ENCODE assay signal across 8 cellular contexts in genomic region chr15:83446904-83447708, GRCh38. TPM values are rescaled to one million over a fixed set of nuclear protein-coding genes. Genes with fewer than 3 reads are reported as not detected.
A peak's percentile ranks its signal among the peaks of the same experiment; 100 is the strongest.
DNase-seq lines count a peak whose midpoint lies in the region; ATAC-seq and TF ChIP-seq lines count a peak whose summit lies in the region.

SH3GL3 (plus strand) TSS chr15:83447341; CDS start chr15:83447534, 193 bp downstream.

- H3K36me3 ChIP-seq in Peyer's patch (no peaks in the 10 kb centered on the region), tibial artery (no peaks in the 10 kb centered on the region)

- DNase-seq in AG08396 (ENCODE audit: low spot score) = peak; percentile 78
- DNase-seq in HCEC 1CT = peak; percentile 57
- DNase-seq in Peyer's patch = peak; percentile 20 to 70 (median 68)
- DNase-seq in amygdala (lab: John Stamatoyannopoulos, UW) = peak in 55 of 56 donors; percentile 45 to 96 (median 88)
- peak; percentile 80 for DNase-seq in cardiac septum (ENCODE audit: low spot score)
- DNase-seq in omental fat pad (ENCODE audit: low spot score) = peak; percentile 84
- DNase-seq in tibial artery = peak; percentile 83

- ATAC-seq in omental fat pad (ENCODE audit: low FRiP score) (peak; percentile 92), HG02678 (IDR thresholded peaks at IDR 0.05; ENCODE audit: unreplicated experiment) (no peak)

- peaks cover 0 to 15% (median 0%) of the 10 kb centered on the region in 4 donors for H3K4me1 ChIP-seq in Peyer's patch
- H3K4me1 ChIP-seq in tibial artery = peaks cover 0 to 19% (median 9%) of the 10 kb centered on the region in 4 donors

- no peak within 1 kb of the TSS for H3K27ac ChIP-seq in Peyer's patch
- peak within 1 kb of the TSS in 1 of 2 donors; percentile 29 for H3K27ac ChIP-seq in tibial artery

- H3K27me3 ChIP-seq in Peyer's patch (no peaks in the 10 kb centered on the region), tibial artery (peaks cover 0 to 11% of the 10 kb centered on the region in 2 donors)

- peak in 1 of 6 experiments; percentile 7 for TF ChIP-seq CTCF in Peyer's patch (IDR thresholded peaks at IDR 0.05)
- no peak for TF ChIP-seq CTCF in omental fat pad (IDR thresholded peaks at IDR 0.05)
- TF ChIP-seq CTCF in tibial artery (IDR thresholded peaks at IDR 0.05) = peak in 1 of 2 experiments; percentile 11

- H3K4me3 ChIP-seq in Peyer's patch (peak within 1 kb of the TSS in 3 of 4 donors; percentile 31 to 51 (median 44)), tibial artery (peak within 1 kb of the TSS; percentile 45 to 71)

- no peak for TF ChIP-seq POLR2A in Peyer's patch (IDR thresholded peaks at IDR 0.05)

- H3K9me3 ChIP-seq in Peyer's patch (no peaks in the 10 kb centered on the region), tibial artery (no peaks in the 10 kb centered on the region)

- intact Hi-C loops in cardiac septum (cut with DNase I) = no loop called here
- intact Hi-C loops in tibial artery (cut with DNase I; ENCODE audit: low total_unique reads) = no loop called here

RNA-seq across cellular contexts. Expression of gene SH3GL3, which starts in this region (rescaled TPM):
- total RNA-seq in Peyer's patch (not detected), cardiac septum (not detected), omental fat pad (1 to 10 TPM in 2 of 4 donors, under 1 TPM in 1, not detected in 1; 0.60 to 1.8 (median 1.0) TPM)

Comparison
In these comparisons a context has a peak if more than half of its experiments do, and no peak if none do; other contexts are left out.
1. Peak in DNase-seq and H3K4me3 ChIP-seq in Peyer's patch; RNA of the gene not detected or under 1 TPM.
2. Peak in DNase-seq in cardiac septum; RNA of the gene not detected or under 1 TPM.